22 cellular contexts compared by ENCODE assay signal in genomic region chr19:3114018-3114726, GRCh38. TPM values are rescaled to one million over a fixed set of nuclear protein-coding genes. Genes with fewer than 3 reads are reported as not detected.
"Had no signal": no experiment of that assay in that cellular context is flagged by ENCODE, and none has a peak within 500 bp of the region (broad histone marks: within the 10 kb centered on the region; RNA-seq: fewer than 3 reads in every experiment).

No MANE protein-coding gene starts in this region.

- ATAC-seq: activated T-cell treated with anti-CD3 and anti-CD28 coated beads, Interleukin-2, amount 50 U/mL, for 4 hours; activated T-helper 17 cell treated with anti-CD3 and anti-CD28 coated beads, Interleukin-2, amount 50 U/mL, for 72 hours; T-helper 17 cell had no signal

- DNase-seq: activated B cell treated with CpG ODN at 0.5 μM for 24 hours; activated CD4-positive, alpha-beta memory T cell treated with anti-CD3 and anti-CD28 coated beads for 36 hours; activated CD4-positive, alpha-beta T cell treated with anti-CD3 and anti-CD28 coated beads, Interleukin-2, amount 10 ng/mL, durations not matched to agents 7 days and 5 days; activated CD8-positive, alpha-beta memory T cell treated with anti-CD3 and anti-CD28 coated beads for 24 hours; activated gamma-delta T cell; activated naive CD4-positive, alpha-beta T cell treated with anti-CD3 and anti-CD28 coated beads for 36 hours; activated T-cell treated with anti-CD3 and anti-CD28 coated beads, Interleukin-2, amount 50 U/mL, for 4 hours; amygdala; Kasumi-1; KBM-7; NCI-H146; NCI-H187 treated with DMSO at 0.1 percent for 48 hours; NCI-H2081 treated with DMSO at 0.1 percent for 48 hours; NCI-H446; NCI-H524; Peyer's patch; SIG-M5; T-helper 17 cell; T-helper 9 cell had no signal

- H3K27ac ChIP-seq: Peyer's patch, RWPE1 had no signal

- H3K4me3 ChIP-seq: Peyer's patch had no signal

- H3K4me1 ChIP-seq: Peyer's patch had no signal

- H3K27me3 ChIP-seq: Peyer's patch had no signal

- H3K9me3 ChIP-seq: Peyer's patch had no signal

RNA-seq across cellular contexts. Expression of gene GNA15, which starts 21.7 kb away (rescaled TPM):
- total RNA-seq: astrocyte had no signal
